Comparison of ENCODE assay signal across 23 cellular contexts in genomic region chr16:5428932-5429331, GRCh38.
A peak's percentile ranks its signal among the peaks of the same experiment; 100 is the strongest.
DNase-seq lines count a peak whose midpoint lies in the region; ATAC-seq, FAIRE-seq and TF ChIP-seq lines count a peak whose summit lies in the region.
"Had no signal": no experiment of that assay in that cellular context is flagged by ENCODE, and none has a peak within 500 bp of the region (broad histone marks: within the 10 kb centered on the region; RNA-seq: fewer than 3 reads in every experiment).

No MANE protein-coding gene starts in this region.

- H3K27me3 ChIP-seq in HepG2 (ENCODE audit: control insufficient read depth in 1 of 2, insufficient read depth in 2 of 2, low read length in 2 of 2) (peaks cover 0 to 12% of the 10 kb centered on the region in 2 experiments; a peak in 1 of 5 replicates), right lobe of liver (no peaks in the 10 kb centered on the region), Panc1 (ENCODE audit: control insufficient read depth, insufficient read depth, low read length) (no peaks in the 10 kb centered on the region)
- H3K27me3 ChIP-seq: tibial nerve had no signal

- H3K4me3 ChIP-seq in HepG2 (replicated peaks in 1 of 3; ENCODE audit: insufficient read depth in 1 of 3, low read depth in 2 of 3, low read length in 3 of 3) (no peak overlapping the region), right lobe of liver (no peak overlapping the region), Panc1 (ENCODE audit: low read depth in 2 of 2, low read length in 2 of 2) (no peak overlapping the region), foreskin fibroblast (ENCODE audit: low read depth in 1 of 2, low read length in 2 of 2) (no peak overlapping the region)
- H3K4me3 ChIP-seq: dorsolateral prefrontal cortex, esophagus squamous epithelium, tibial nerve had no signal

- H3K27ac ChIP-seq in HepG2 (ENCODE audit: extremely low read length, insufficient read depth, low read length) (no peak overlapping the region), right lobe of liver (no peak overlapping the region), Panc1 (ENCODE audit: low read length) (no peak overlapping the region)
- H3K27ac ChIP-seq: dorsolateral prefrontal cortex, esophagus squamous epithelium, HL-60, KMS-11, RWPE1, tibial nerve had no signal

- no TSS peak for BruUV-seq in HepG2 (replicated peaks; lab: Mats Ljungman, UMichigan)
- no TSS peak for BruUV-seq in Panc1 (replicated peaks; lab: Mats Ljungman, UMichigan)

- H3K4me1 Mint-ChIP-seq in chondrocyte (ENCODE audit: low read depth): no peaks in the 10 kb centered on the region
- H3K4me1 Mint-ChIP-seq: activated B cell treated with CpG ODN at 0.5 μM for 24 hours; CD14-positive monocyte; stimulated activated naive B cell treated with anti-CD40 and anti-IgM and Interleukin-4, amounts not matched to agents 10 μg/mL and 1 μg/mL and 100 μg/mL, for 72 hours had no signal

- H2AFZ ChIP-seq in HepG2 (ENCODE audit: low read length): no peak overlapping the region

- TF ChIP-seq POLR2A in HepG2 (IDR thresholded peaks at IDR 0.05; ENCODE audit: insufficient read depth in 1 of 2, low read depth in 2 of 2, low read length in 2 of 2): no peak
- TF ChIP-seq POLR2A in right lobe of liver (IDR thresholded peaks at IDR 0.05): no peak

- ATAC-seq in HepG2: peak; percentile 81
- ATAC-seq in right lobe of liver: no peak
- ATAC-seq in Panc1: peak; percentile 75
- ATAC-seq: stimulated activated naive B cell treated with anti-CD40 and anti-IgM and Interleukin-4, amounts not matched to agents 10 μg/mL and 1 μg/mL and 100 μg/mL, for 72 hours had no signal

- H3K9me3 ChIP-seq in HepG2 (ENCODE audit: low read length) (no peaks in the 10 kb centered on the region), right lobe of liver (no peaks in the 10 kb centered on the region), Panc1 (ENCODE audit: control insufficient read depth, insufficient read depth, low read depth, low read length) (no peaks in the 10 kb centered on the region)
- H3K9me3 ChIP-seq: esophagus squamous epithelium had no signal

- no peak for FAIRE-seq in HepG2 (lab: Jason Lieb, UNC)
- FAIRE-seq: A204.1, islet of Langerhans had no signal

- H3K79me2 ChIP-seq in HepG2 (ENCODE audit: insufficient read depth, low read length): no peaks in the 10 kb centered on the region

- no peak overlapping the region for H3K9ac ChIP-seq in HepG2 (ENCODE audit: insufficient read depth, low read depth, low read length)
- H3K9ac ChIP-seq: KMS-11 had no signal

- no peaks in the 10 kb centered on the region for H3K9me3 Mint-ChIP-seq in chondrocyte (ENCODE audit: low read depth)
- H3K9me3 Mint-ChIP-seq: activated B cell treated with CpG ODN at 0.5 μM for 24 hours; activated T-helper 2 cell treated with anti-CD3 and anti-CD28 coated beads, Interferon-gamma antibody, Interleukin-2, Interleukin-4, amounts not matched to agents 10 μg/mL and 5 μg/mL and 100 μg/mL, durations not matched to agents 14 hours and 24 hours and 36 hours; stimulated activated naive B cell treated with anti-CD40 and anti-IgM and Interleukin-4, amounts not matched to agents 10 μg/mL and 1 μg/mL and 100 μg/mL, for 72 hours had no signal

- H3K4me2 ChIP-seq in HepG2 (ENCODE audit: low read depth, low read length): no peak overlapping the region
- H3K4me2 ChIP-seq: KMS-11 had no signal

- intact Hi-C loops in HepG2 (cut with micrococcal nuclease; ENCODE audit: unreplicated experiment) (no loop called here), right lobe of liver (cut with DNase I) (no loop called here), Panc1 (cut with micrococcal nuclease; ENCODE audit: unreplicated experiment) (no loop called here)

- H3K4me3 Mint-ChIP-seq in chondrocyte (ENCODE audit: unreplicated experiment): no peak overlapping the region
- H3K4me3 Mint-ChIP-seq: activated B cell treated with CpG ODN at 0.5 μM for 24 hours; CD14-positive monocyte; stimulated activated naive B cell treated with anti-CD40 and anti-IgM and Interleukin-4, amounts not matched to agents 10 μg/mL and 1 μg/mL and 100 μg/mL, for 72 hours had no signal

- H3K4me1 ChIP-seq in HepG2 (ENCODE audit: insufficient read depth, low read length) (0 out of 2 replicates have a peak, but pooled peaks cover 8% of the 10 kb centered on the region), right lobe of liver (no peaks in the 10 kb centered on the region), Panc1 (ENCODE audit: control insufficient read depth, insufficient read depth, low read length) (no peaks in the 10 kb centered on the region)
- H3K4me1 ChIP-seq: esophagus squamous epithelium, tibial nerve had no signal

- peak; percentile 45 for TF ChIP-seq CTCF in HepG2 (CRISPR knock-in tag; IDR thresholded peaks at IDR 0.05)
- TF ChIP-seq CTCF in right lobe of liver (IDR thresholded peaks at IDR 0.05): no peak
- TF ChIP-seq CTCF in Panc1 (IDR thresholded peaks at IDR 0.05): peak; percentile 25; the same call in 1 of the 2 replicates
- TF ChIP-seq CTCF in foreskin fibroblast (IDR thresholded peaks at IDR 0.05; ENCODE audit: low read depth, low read length): no peak
- TF ChIP-seq CTCF in chondrocyte (IDR thresholded peaks at IDR 0.05): no peak

- H3K36me3 ChIP-seq in HepG2 (replicated peaks in 1 of 2; ENCODE audit: control insufficient read depth in 1 of 2, insufficient read depth in 2 of 2, low read length in 2 of 2) (no peaks in the 10 kb centered on the region), right lobe of liver (no peaks in the 10 kb centered on the region), Panc1 (ENCODE audit: control insufficient read depth, insufficient read depth, low read length) (no peaks in the 10 kb centered on the region)
- H3K36me3 ChIP-seq: esophagus squamous epithelium, tibial nerve had no signal

- DNase-seq in HepG2 (ENCODE audit: low spot score) (peak; percentile 9), right lobe of liver (no peak), Panc1 (ENCODE audit: low read depth, low spot score) (no peak), iPS-NIHi7 (ENCODE audit: extremely low spot score) (peak; percentile 81), foreskin fibroblast (no peak), chondrocyte (ENCODE audit: low spot score) (no peak), H4 (ENCODE audit: low spot score) (no peak)
- no peak for DNase-seq in activated CD8-positive, alpha-beta memory T cell treated with anti-CD3 and anti-CD28 coated beads, Interleukin-2, amount 50 U/mL, for 4 hours
- DNase-seq: activated B cell treated with CpG ODN at 0.5 μM for 24 hours; activated CD8-positive, alpha-beta memory T cell treated with anti-CD3 and anti-CD28 coated beads for 24 hours; dorsolateral prefrontal cortex; esophagus squamous epithelium; NCI-H774; retina; stimulated activated naive B cell treated with anti-CD40 and anti-IgM and Interleukin-4, amounts not matched to agents 10 μg/mL and 1 μg/mL and 100 μg/mL, for 72 hours had no signal

- TF ChIP-seq RAD21 in HepG2 (CRISPR knock-in tag; IDR thresholded peaks at IDR 0.05): 0 out of 2 replicates have a peak, but pooled peaks have one; percentile 17

- H3K27me3 Mint-ChIP-seq in chondrocyte (ENCODE audit: low read depth): no peaks in the 10 kb centered on the region

- POLR2A ChIA-PET in HepG2 (lab: Yijun Ruan, JAX): no interaction called here
- POLR2A ChIA-PET in Panc1 (lab: Charles Lee): no interaction called here

- no peaks in the 10 kb centered on the region; the same call in 1 of the 2 replicates for H4K20me1 ChIP-seq in HepG2 (ENCODE audit: insufficient read depth, low read length)

- TF ChIP-seq EP300 in HepG2 (IDR thresholded peaks at IDR 0.05; ENCODE audit: low read depth in 2 of 2, low read length in 2 of 2) (no peak), HepG2 (CRISPR knock-in tag; IDR thresholded peaks at IDR 0.05; ENCODE audit: borderline replicate concordance) (no peak)

- H3K36me3 Mint-ChIP-seq in chondrocyte (ENCODE audit: low read depth): no peaks in the 10 kb centered on the region
- H3K36me3 Mint-ChIP-seq: CD14-positive monocyte; stimulated activated naive B cell treated with anti-CD40 and anti-IgM and Interleukin-4, amounts not matched to agents 10 μg/mL and 1 μg/mL and 100 μg/mL, for 72 hours had no signal

- in situ Hi-C loops in HepG2 (cut with HindIII; ENCODE audit: extremely low pct_ligation_motif_present, low pct_unique_long_range_greater_than_20kb) (no loop called here), Panc1 (cut with HindIII; ENCODE audit: low pct_unique_long_range_greater_than_20kb, low sequenced_read_pairs) (no loop called here)

- WGBS in HepG2 (ENCODE audit: low lambda C conversion rate): 24% methylated on average over 7 of the region's 7 CpGs
- WGBS in right lobe of liver (ENCODE audit: insufficient coverage, low coverage, low lambda C conversion rate, missing lambda C conversion rate): 20% methylated on average over 7 of the region's 7 CpGs

- no peak overlapping the region for H3K27ac Mint-ChIP-seq in chondrocyte (ENCODE audit: unreplicated experiment)
- H3K27ac Mint-ChIP-seq: activated B cell treated with CpG ODN at 0.5 μM for 24 hours; activated T-helper 2 cell treated with anti-CD3 and anti-CD28 coated beads, Interferon-gamma antibody, Interleukin-2, Interleukin-4, amounts not matched to agents 10 μg/mL and 5 μg/mL and 100 μg/mL, durations not matched to agents 14 hours and 24 hours and 36 hours; CD14-positive monocyte; stimulated activated naive B cell treated with anti-CD40 and anti-IgM and Interleukin-4, amounts not matched to agents 10 μg/mL and 1 μg/mL and 100 μg/mL, for 72 hours had no signal

- CTCF ChIA-PET in HepG2 (lab: Yijun Ruan, JAX; ENCODE audit: low intra/inter-chr PET ratio, low total read pairs): no interaction called here
- CTCF ChIA-PET in Panc1 (lab: Charles Lee): no interaction called here

TF ChIP-seq in HepG2, 621 proteins besides CTCF, POLR2A, EP300 and RAD21 (continues in another document):
- TF ChIP-seq ZSCAN25 (CRISPR knock-in tag; IDR thresholded peaks at IDR 0.05) (peak; percentile 74), REPIN1 (CRISPR knock-in tag; IDR thresholded peaks at IDR 0.05; ENCODE audit: borderline replicate concordance, low read depth) (no peak)

Comparison
In these comparisons a context has a peak if more than half of its experiments do, and no peak if none do; other contexts are left out.
1. ATAC-seq: peak in HepG2 (single experiment) and Panc1 (single experiment); none in right lobe of liver (0 of 4).
2. DNase-seq: peak in HepG2 (single experiment) and iPS-NIHi7 (single experiment); none in right lobe of liver (0 of 3), Panc1 (single experiment), foreskin fibroblast (0 of 2), chondrocyte (single experiment), H4 (single experiment) and activated CD8-positive, alpha-beta memory T cell treated with anti-CD3 and anti-CD28 coated beads, Interleukin-2, amount 50 U/mL, for 4 hours (single experiment).
3. CTCF ChIP-seq: peak in HepG2 (single experiment) and Panc1 (single experiment); none in right lobe of liver (0 of 4), foreskin fibroblast (single experiment) and chondrocyte (single experiment).